24 cellular contexts compared by ENCODE assay signal in genomic region chr2:58354230-58354629, GRCh38.
"Had no signal": no experiment of that assay in that cellular context is flagged by ENCODE, and none has a peak within 500 bp of the region (broad histone marks: within the 10 kb centered on the region; RNA-seq: fewer than 3 reads in every experiment).

No MANE protein-coding gene starts in this region.

- H3K27me3 ChIP-seq: Peyer's patch, SJSA1 had no signal

- H3K9me3 Mint-ChIP-seq: IgD-negative memory B cell; T-cell; T-helper 1 cell treated with Interleukin-12 subunit alpha and Interleukin-12 subunit beta and Interleukin-4 antibody, amounts not matched to agents 30 μg/mL and 1 μg/mL, for 36 hours had no signal

- H3K36me3 ChIP-seq: Peyer's patch, SJSA1 had no signal

- H3K36me3 Mint-ChIP-seq: IgD-negative memory B cell, T-cell had no signal

- H2AFZ ChIP-seq: PC-9 had no signal

- ATAC-seq: Right ventricle myocardium inferior, T-cell had no signal

- H3K4me3 Mint-ChIP-seq: IgD-negative memory B cell; T-cell; T-helper 1 cell treated with Interleukin-12 subunit alpha and Interleukin-12 subunit beta and Interleukin-4 antibody, amounts not matched to agents 30 μg/mL and 1 μg/mL, for 36 hours had no signal

- DNase-seq: MV-4-11, NCI-H1048, NCI-H1105, NCI-H1417, NCI-H1436 treated with DMSO at 0.1 percent for 48 hours, NCI-H1694, NCI-H187 treated with DMSO at 0.1 percent for 48 hours, NCI-H2029 treated with DMSO at 0.1 percent for 48 hours, NCI-H2171 treated with DMSO at 0.1 percent for 48 hours, NCI-H345, NCI-H446 treated with DMSO at 0.1 percent for 48 hours, NCI-H510A treated with DMSO at 0.1 percent for 48 hours, NCI-H526, OCI-M1, PC-9, Peyer's patch, SHP77 treated with DMSO at 0.1 percent for 48 hours, SW 1271, T-cell had no signal

- H3K27ac ChIP-seq: PC-9, Peyer's patch, SJSA1, SK-N-MC had no signal

- H3K4me1 ChIP-seq: Peyer's patch, SJSA1 had no signal

- H3K4me2 ChIP-seq: PC-9 had no signal

- H3K9me3 ChIP-seq: Peyer's patch, SJSA1 had no signal

- H3K4me3 ChIP-seq: PC-9, Peyer's patch, SJSA1, SK-N-MC had no signal

- H3K27ac Mint-ChIP-seq: IgD-negative memory B cell; T-cell; T-helper 1 cell treated with Interleukin-12 subunit alpha and Interleukin-12 subunit beta and Interleukin-4 antibody, amounts not matched to agents 30 μg/mL and 1 μg/mL, for 36 hours had no signal
